Comparison of ENCODE assay signal across 9 cellular contexts in genomic region chr14:93959239-93960107, GRCh38. TPM values are rescaled to one million over a fixed set of nuclear protein-coding genes. Genes with fewer than 3 reads are reported as not detected.
DNase-seq lines count a peak whose midpoint lies in the region; ATAC-seq and TF ChIP-seq lines count a peak whose summit lies in the region.
"Had no signal": no experiment of that assay in that cellular context is flagged by ENCODE, and none has a peak within 500 bp of the region (broad histone marks: within the 10 kb centered on the region; RNA-seq: fewer than 3 reads in every experiment).

No MANE protein-coding gene starts in this region.

- no peaks in the 10 kb centered on the region for H3K9me3 Mint-ChIP-seq in CD4-positive, alpha-beta T cell

- peak overlapping the region; percentile 76 for H3K4me3 Mint-ChIP-seq in CD4-positive, alpha-beta T cell
- peak overlapping the region; percentile 87 for H3K4me3 Mint-ChIP-seq in T-helper 17 cell

- intact Hi-C loops in CD4-positive, alpha-beta T cell (cut with DNase I, micrococcal nuclease), result loop anchor here (1.0 to 5.0 kb wide), 3 partner anchors 11 to 213 kb away; partner anchors contain the start of genes ASB2 (in 1 of the 2) and PPP4R4 (in 1 of the 2)
- intact Hi-C loops in left colon (cut with DNase I, micrococcal nuclease), result no loop called here

- peak overlapping the region; percentile 42 for H3K27ac ChIP-seq in CD4-positive, alpha-beta T cell (ENCODE audit: low read depth, low read length)

- POLR2A ChIA-PET in CD4-positive, alpha-beta T cell (lab: Charles Lee), result interaction anchor here (0.8 to 6.1 kb wide), 10 partner anchors 11 to 203 kb away, joined by 3 to 77 read pairs (median 5); partner anchors contain the start of genes ASB2, DDX24, IFI27L1 and OTUB2

- H3K4me3 ChIP-seq in astrocyte of the cerebellum (ENCODE audit: low read depth, low read length), result no peak overlapping the region

- peak; percentile 77 to 90 (median 84) for DNase-seq in CD4-positive, alpha-beta T cell
- peak; percentile 78 to 90 (median 87) for DNase-seq in T-helper 17 cell
- peak; percentile 51 for DNase-seq in astrocyte of the cerebellum (ENCODE audit: low read depth)
- DNase-seq in left colon, result peak; percentile 70 to 80
- DNase-seq in stimulated activated CD8-positive, alpha-beta memory T cell treated with anti-CD3 and anti-CD28 coated beads, Interleukin-15, amount 100 ng/mL, for 1 hour (ENCODE audit: low read depth), result peak; percentile 81
- DNase-seq in NCI-H2029 treated with DMSO at 0.1 percent for 48 hours (lab: John Stamatoyannopoulos, UW), result no peak

- TF ChIP-seq CTCF in CD4-positive, alpha-beta T cell (IDR thresholded peaks at IDR 0.05), result no peak
- no peak for TF ChIP-seq CTCF in astrocyte of the cerebellum (IDR thresholded peaks at IDR 0.05; ENCODE audit: low read depth, low read length, missing control alignments)

- CTCF ChIA-PET in CD4-positive, alpha-beta T cell (lab: Charles Lee), result interaction anchor here (0.6 to 3.6 kb wide), 4 partner anchors 11 to 177 kb away, joined by 3 to 31 read pairs (median 5); no protein-coding TSS in a partner anchor

- peak; percentile 79 for ATAC-seq in CD4-positive, alpha-beta T cell (ENCODE audit: poor library complexity)
- peak; percentile 85 for ATAC-seq in GM19468 (IDR thresholded peaks at IDR 0.05; ENCODE audit: extremely low read depth, unreplicated experiment)
- peak; percentile 67 for ATAC-seq in HG03565 (IDR thresholded peaks at IDR 0.05; ENCODE audit: unreplicated experiment)
- ATAC-seq in T-helper 17 cell, result peak; percentile 83
- peak; percentile 58 for ATAC-seq in left colon

- H3K9me3 ChIP-seq in CD4-positive, alpha-beta T cell (ENCODE audit: control insufficient read depth, low read length), result no peaks in the 10 kb centered on the region
- no peaks in the 10 kb centered on the region for H3K9me3 ChIP-seq in T-helper 17 cell (ENCODE audit: control insufficient read depth, low read length, poor library complexity, severe bottlenecking)

- H3K4me1 Mint-ChIP-seq in CD4-positive, alpha-beta T cell (ENCODE audit: low read depth), result peaks cover 96% of the 10 kb centered on the region
- H3K4me1 Mint-ChIP-seq in T-helper 17 cell, result peaks cover 79% of the 10 kb centered on the region

- peak overlapping the region; percentile 91 for H3K27ac Mint-ChIP-seq in CD4-positive, alpha-beta T cell
- H3K27ac Mint-ChIP-seq in T-helper 17 cell, result peak overlapping the region; percentile 99

- no peaks in the 10 kb centered on the region for H3K27me3 ChIP-seq in CD4-positive, alpha-beta T cell (ENCODE audit: control insufficient read depth, insufficient read depth, low read length)

- no peaks in the 10 kb centered on the region for H3K36me3 Mint-ChIP-seq in CD4-positive, alpha-beta T cell (ENCODE audit: low read depth)
- H3K36me3 Mint-ChIP-seq in T-helper 17 cell (ENCODE audit: low read depth), result no peaks in the 10 kb centered on the region

- no peaks in the 10 kb centered on the region for H3K27me3 Mint-ChIP-seq in CD4-positive, alpha-beta T cell
- no peaks in the 10 kb centered on the region for H3K27me3 Mint-ChIP-seq in T-helper 17 cell

- in situ Hi-C loops in astrocyte of the cerebellum (cut with HindIII; ENCODE audit: low sequenced_read_pairs), result no loop called here

RNA-seq across cellular contexts. Expression of gene ASB2, which starts 16.9 kb away (rescaled TPM):
- total RNA-seq in CD4-positive, alpha-beta T cell, result 1 to 10 TPM in 1 of 2 experiments, under 1 TPM in 1; 0.98 to 1.2 TPM
- total RNA-seq in T-helper 17 cell, result 1 to 10 TPM; 2.3 to 6.5 TPM
- 10 to 100 TPM in 1 of 2 donors, 1 to 10 TPM in 1; 1.5 to 13.7 TPM for total RNA-seq in left colon

RNA-seq across cellular contexts. Expression of gene FAM181A, which starts 32.3 kb away (rescaled TPM):
- not detected for total RNA-seq in CD4-positive, alpha-beta T cell
- total RNA-seq in T-helper 17 cell (not detected), left colon (not detected)
- total RNA-seq: T-helper 1 cell treated with Interleukin-12 subunit alpha and Interleukin-12 subunit beta and Interleukin-4 antibody, amounts not matched to agents 30 ng/mL and 1 ng/mL, for 36 hours had no signal

RNA-seq across cellular contexts. Expression of gene CCDC197, which starts 37.6 kb away (rescaled TPM):
- not detected for total RNA-seq in CD4-positive, alpha-beta T cell
- not detected for total RNA-seq in T-helper 17 cell
- not detected for total RNA-seq in left colon
- total RNA-seq: T-helper 1 cell treated with Interleukin-12 subunit alpha and Interleukin-12 subunit beta and Interleukin-4 antibody, amounts not matched to agents 30 ng/mL and 1 ng/mL, for 36 hours had no signal

Comparison
In these comparisons a context has a peak if more than half of its experiments do, and no peak if none do; other contexts are left out.
1. intact Hi-C loops: an anchor here in CD4-positive, alpha-beta T cell (1.0 to 5.0 kb wide); none called in left colon.